In genomic region chr9:95509851-95510529, GRCh38 we compare ENCODE assay signal across 8 cellular contexts. TPM values are rescaled to one million over a fixed set of nuclear protein-coding genes. Genes with fewer than 3 reads are reported as not detected.
DNase-seq lines count a peak whose midpoint lies in the region; ATAC-seq and TF ChIP-seq lines count a peak whose summit lies in the region.

No MANE protein-coding gene starts in this region.

- no peaks in the 10 kb centered on the region for H3K9me2 ChIP-seq in OCI-LY1 (ENCODE audit: low read depth, low read length)

- peaks cover 29% of the 10 kb centered on the region for H3K4me1 ChIP-seq in OCI-LY1 (ENCODE audit: insufficient read depth, low read length, severe bottlenecking)
- H3K4me1 ChIP-seq in mucosa of stomach (ENCODE audit: control insufficient read depth, insufficient read depth, low read length), result peaks cover 11% of the 10 kb centered on the region

- peaks cover 14% of the 10 kb centered on the region; the same call in 1 of the 2 replicates for H3K79me2 ChIP-seq in OCI-LY1 (ENCODE audit: insufficient read depth, low read length)

- H3K27me3 ChIP-seq in OCI-LY1 (ENCODE audit: insufficient read depth, low read length), result no peaks in the 10 kb centered on the region
- H3K27me3 ChIP-seq in dorsolateral prefrontal cortex, result no peaks in the 10 kb centered on the region
- peaks cover 14% of the 10 kb centered on the region for H3K27me3 ChIP-seq in mucosa of stomach (ENCODE audit: control insufficient read depth, insufficient read depth, low read length)

- intact Hi-C loops in dorsolateral prefrontal cortex (cut with DNase I), result loop anchor here (1.0 to 10.0 kb wide), 6 partner anchors 33 to 707 kb away; partner anchors contain the start of genes ERCC6L2 (in 1 of the 2) and FANCC (in 1 of the 2)

- peak overlapping the region; percentile 79 for H3K4me2 ChIP-seq in OCI-LY1 (ENCODE audit: low read length)

- no peaks in the 10 kb centered on the region for H3K9me3 ChIP-seq in OCI-LY1 (ENCODE audit: low read length)
- no peaks in the 10 kb centered on the region for H3K9me3 ChIP-seq in mucosa of stomach (ENCODE audit: control insufficient read depth, low read length)

- peak; percentile 30 for DNase-seq in NCI-H2196 (lab: John Stamatoyannopoulos, UW; ENCODE audit: unreplicated experiment)
- DNase-seq in NCI-H2196 treated with DMSO at 0.1 percent for 48 hours (lab: John Stamatoyannopoulos, UW; ENCODE audit: unreplicated experiment), result no peak
- peak in 3 of 10 donors; percentile 30 to 51 (median 44) for DNase-seq in dorsolateral prefrontal cortex
- no peak for DNase-seq in islet precursor cell

- H3F3A ChIP-seq in OCI-LY1 (ENCODE audit: insufficient read depth, low read length), result no peaks in the 10 kb centered on the region

- ATAC-seq in GM21360 (IDR thresholded peaks at IDR 0.05; ENCODE audit: unreplicated experiment) (no peak), HG03442 (IDR thresholded peaks at IDR 0.05; ENCODE audit: unreplicated experiment) (no peak)

- peak overlapping the region; percentile 91 for H3K4me3 ChIP-seq in OCI-LY1 (ENCODE audit: low read depth, low read length, poor library complexity, severe bottlenecking)
- H3K4me3 ChIP-seq in dorsolateral prefrontal cortex, result peak overlapping the region; percentile 62 to 92 (median 83)
- peak overlapping the region; percentile 47 for H3K4me3 ChIP-seq in mucosa of stomach (ENCODE audit: low read length)

- peak overlapping the region; percentile 66 for H3K9ac ChIP-seq in OCI-LY1 (ENCODE audit: low read length)
- peak overlapping the region; percentile 52 for H3K9ac ChIP-seq in mucosa of stomach (ENCODE audit: low read length)

- peak overlapping the region; percentile 80 for H3K27ac ChIP-seq in OCI-LY1 (ENCODE audit: low read depth, low read length, poor library complexity, severe bottlenecking)
- peak overlapping the region; percentile 61 to 98 (median 95) for H3K27ac ChIP-seq in dorsolateral prefrontal cortex

- H4K20me1 ChIP-seq in OCI-LY1 (ENCODE audit: insufficient read depth, low read length), result no peaks in the 10 kb centered on the region

- no peak overlapping the region for H2AFZ ChIP-seq in OCI-LY1 (ENCODE audit: low read length)

- no peak for TF ChIP-seq CTCF in OCI-LY1 (IDR thresholded peaks at IDR 0.05; ENCODE audit: low read length)
- TF ChIP-seq CTCF in dorsolateral prefrontal cortex (IDR thresholded peaks at IDR 0.05 in 54 of 56, conservative IDR thresholded peaks at IDR 0.05 in 2 of 56; ENCODE audit: low read depth in 1 of 56, partially characterized antibody in 56 of 56), result peak in 1 of 56 donors; percentile 3

- H3K36me3 ChIP-seq in OCI-LY1 (ENCODE audit: insufficient read depth, low read length) (peaks cover 5% of the 10 kb centered on the region), mucosa of stomach (ENCODE audit: control insufficient read depth, insufficient read depth, low read length) (no peaks in the 10 kb centered on the region)

RNA-seq across cellular contexts. Expression of gene PTCH1, which starts 6.8 kb away (rescaled TPM):
- 100 to 1,000 TPM in 1 of 120 experiments, 10 to 100 TPM in 119; 17.9 to 104 (median 46.0) TPM for total RNA-seq in dorsolateral prefrontal cortex
